19 cellular contexts compared by ENCODE assay signal in genomic region chr13:47886314-47886713, GRCh38.
"Had no signal": no experiment of that assay in that cellular context is flagged by ENCODE, and none has a peak within 500 bp of the region (broad histone marks: within the 10 kb centered on the region; RNA-seq: fewer than 3 reads in every experiment).

No MANE protein-coding gene starts in this region.

- H3K27me3 Mint-ChIP-seq: activated naive CD4-positive, alpha-beta T cell treated with anti-CD3 and anti-CD28 coated beads, Interleukin-2, amount 50 U/mL, for 24 hours; stimulated activated naive CD8-positive, alpha-beta T cell treated with anti-CD3 and anti-CD28 coated beads, Interleukin-15, Interleukin-2, amounts not matched to agents 100 ng/mL and 50 ng/mL, for 24 hours; T-helper 17 cell had no signal

- H3K9me3 ChIP-seq: prostate gland, right atrium auricular region, suprapubic skin, transverse colon, uterus had no signal

- H3K36me3 ChIP-seq: neural progenitor cell, prostate gland, right atrium auricular region, suprapubic skin, transverse colon, uterus had no signal

- H3K4me2 ChIP-seq: neural progenitor cell had no signal

- H3K4me1 Mint-ChIP-seq: neural progenitor cell had no signal

- H3K4me3 ChIP-seq: neural progenitor cell, prostate gland, right atrium auricular region, suprapubic skin, transverse colon, uterus had no signal

- H2AFZ ChIP-seq: neural progenitor cell had no signal

- H3K9me3 Mint-ChIP-seq: activated naive CD4-positive, alpha-beta T cell treated with anti-CD3 and anti-CD28 coated beads, Interleukin-2, amount 50 U/mL, for 24 hours; neural progenitor cell; stimulated activated naive CD8-positive, alpha-beta T cell treated with anti-CD3 and anti-CD28 coated beads, Interleukin-15, Interleukin-2, amounts not matched to agents 100 ng/mL and 50 ng/mL, for 24 hours had no signal

- ATAC-seq: left lobe of liver, T-helper 17 cell had no signal

- H3K27ac Mint-ChIP-seq: activated naive CD4-positive, alpha-beta T cell treated with anti-CD3 and anti-CD28 coated beads, Interleukin-2, amount 50 U/mL, for 24 hours; neural progenitor cell; stimulated activated naive CD8-positive, alpha-beta T cell treated with anti-CD3 and anti-CD28 coated beads, Interleukin-15, Interleukin-2, amounts not matched to agents 100 ng/mL and 50 ng/mL, for 24 hours; T-helper 17 cell had no signal

- DNase-seq: activated effector memory CD4-positive, alpha-beta T cell treated with Interleukin-2 at 50 U/mL for 16 hours; activated T-cell treated with anti-CD3 and anti-CD28 coated beads for 4 hours; cerebellar nuclear complex; effector CD4-positive, alpha-beta T cell; hypothalamus; islet precursor cell; midbrain; stimulated activated CD4-positive, alpha-beta T cell treated with anti-CD3 and anti-CD28 coated beads, Interleukin-12 subunit alpha, Interleukin-12 subunit beta, amount 100 ng/mL, for 4 hours; stimulated activated CD8-positive, alpha-beta memory T cell treated with anti-CD3 and anti-CD28 coated beads, Interleukin-4, amount 100 ng/mL, for 48 hours; T-helper 17 cell; transverse colon; uterus had no signal

- H3K36me3 Mint-ChIP-seq: neural progenitor cell had no signal

- H3K27me3 ChIP-seq: neural progenitor cell, right atrium auricular region, suprapubic skin, transverse colon, uterus had no signal

- H3K4me1 ChIP-seq: neural progenitor cell, prostate gland, right atrium auricular region, suprapubic skin, transverse colon, uterus had no signal

- H3K27ac ChIP-seq: neural progenitor cell, prostate gland, right atrium auricular region, suprapubic skin, transverse colon, uterus had no signal

- H3K9ac ChIP-seq: neural progenitor cell had no signal

- H3K4me3 Mint-ChIP-seq: activated naive CD4-positive, alpha-beta T cell treated with anti-CD3 and anti-CD28 coated beads, Interleukin-2, amount 50 U/mL, for 24 hours; neural progenitor cell; stimulated activated naive CD8-positive, alpha-beta T cell treated with anti-CD3 and anti-CD28 coated beads, Interleukin-15, Interleukin-2, amounts not matched to agents 100 ng/mL and 50 ng/mL, for 24 hours; T-helper 17 cell had no signal
